In genomic region chr1:67192902-67193301, GRCh38 we compare ENCODE assay signal across 18 cellular contexts. TPM values are rescaled to one million over a fixed set of nuclear protein-coding genes. Genes with fewer than 3 reads are reported as not detected.
DNase-seq lines count a peak whose midpoint lies in the region; ATAC-seq, FAIRE-seq and TF ChIP-seq lines count a peak whose summit lies in the region.
"Had no signal": no experiment of that assay in that cellular context is flagged by ENCODE, and none has a peak within 500 bp of the region (broad histone marks: within the 10 kb centered on the region; RNA-seq: fewer than 3 reads in every experiment).

No MANE protein-coding gene starts in this region.

- no peak overlapping the region for H3K27ac ChIP-seq in kidney (ENCODE audit: low read depth in 2 of 2, low read length in 2 of 2)
- H3K27ac ChIP-seq: BLaER1 treated with 17β-estradiol and CSF1 and Interleukin-3, amounts not matched to agents 10 nM and 100 nM had no signal

- H3K9ac ChIP-seq in kidney (ENCODE audit: low read length in 2 of 2) = no peak overlapping the region
- H3K9ac ChIP-seq: BLaER1 treated with 17β-estradiol and CSF1 and Interleukin-3, amounts not matched to agents 10 nM and 100 nM had no signal

- no peak overlapping the region for H3K4me3 Mint-ChIP-seq in activated naive CD8-positive, alpha-beta T cell treated with anti-CD3 and anti-CD28 coated beads, Interleukin-2, amount 10 ng/mL, durations not matched to agents 7 days and 5 days
- H3K4me3 Mint-ChIP-seq in activated naive CD8-positive, alpha-beta T cell treated with anti-CD3 and anti-CD28 coated beads for 36 hours = no peak overlapping the region
- H3K4me3 Mint-ChIP-seq in activated CD8-positive, alpha-beta T cell treated with anti-CD3 and anti-CD28 coated beads, Interleukin-2, amount 10 ng/mL, durations not matched to agents 7 days and 5 days = no peak overlapping the region
- no peak overlapping the region for H3K4me3 Mint-ChIP-seq in stimulated activated effector memory CD8-positive, alpha-beta T cell treated with anti-CD3 and anti-CD28 coated beads, Interleukin-12 subunit alpha, Interleukin-12 subunit beta, amount 100 ng/mL, for 72 hours
- H3K4me3 Mint-ChIP-seq: CD4-positive, CD25-positive, alpha-beta regulatory T cell; H9 had no signal

- H3K4me1 Mint-ChIP-seq in activated naive CD8-positive, alpha-beta T cell treated with anti-CD3 and anti-CD28 coated beads, Interleukin-2, amount 10 ng/mL, durations not matched to agents 7 days and 5 days = peaks cover 21% of the 10 kb centered on the region
- peaks cover 27% of the 10 kb centered on the region for H3K4me1 Mint-ChIP-seq in activated naive CD8-positive, alpha-beta T cell treated with anti-CD3 and anti-CD28 coated beads for 36 hours
- H3K4me1 Mint-ChIP-seq in activated CD8-positive, alpha-beta T cell treated with anti-CD3 and anti-CD28 coated beads, Interleukin-2, amount 10 ng/mL, durations not matched to agents 7 days and 5 days (ENCODE audit: low read depth) = peaks cover 14% of the 10 kb centered on the region
- H3K4me1 Mint-ChIP-seq in stimulated activated effector memory CD8-positive, alpha-beta T cell treated with anti-CD3 and anti-CD28 coated beads, Interleukin-12 subunit alpha, Interleukin-12 subunit beta, amount 100 ng/mL, for 72 hours = peaks cover 14% of the 10 kb centered on the region
- H3K4me1 Mint-ChIP-seq: H9 had no signal

- H3K36me3 Mint-ChIP-seq in activated naive CD8-positive, alpha-beta T cell treated with anti-CD3 and anti-CD28 coated beads, Interleukin-2, amount 10 ng/mL, durations not matched to agents 7 days and 5 days = peaks cover 8% of the 10 kb centered on the region
- H3K36me3 Mint-ChIP-seq in activated naive CD8-positive, alpha-beta T cell treated with anti-CD3 and anti-CD28 coated beads for 36 hours = peaks cover 5% of the 10 kb centered on the region
- peaks cover 5% of the 10 kb centered on the region for H3K36me3 Mint-ChIP-seq in activated CD8-positive, alpha-beta T cell treated with anti-CD3 and anti-CD28 coated beads, Interleukin-2, amount 10 ng/mL, durations not matched to agents 7 days and 5 days (ENCODE audit: low read depth)
- peaks cover 25% of the 10 kb centered on the region for H3K36me3 Mint-ChIP-seq in stimulated activated effector memory CD8-positive, alpha-beta T cell treated with anti-CD3 and anti-CD28 coated beads, Interleukin-12 subunit alpha, Interleukin-12 subunit beta, amount 100 ng/mL, for 72 hours
- H3K36me3 Mint-ChIP-seq: CD4-positive, CD25-positive, alpha-beta regulatory T cell had no signal

- ATAC-seq in activated naive CD8-positive, alpha-beta T cell treated with anti-CD3 and anti-CD28 coated beads, Interleukin-2, amount 10 ng/mL, durations not matched to agents 7 days and 5 days (ENCODE audit: low read depth) = peak; percentile 35
- ATAC-seq in activated CD8-positive, alpha-beta T cell treated with anti-CD3 and anti-CD28 coated beads, Interleukin-2, amount 10 ng/mL, durations not matched to agents 7 days and 5 days = peak; percentile 58
- ATAC-seq in stimulated activated effector memory CD8-positive, alpha-beta T cell treated with anti-CD3 and anti-CD28 coated beads, Interleukin-12 subunit alpha, Interleukin-12 subunit beta, amount 100 ng/mL, for 72 hours = peak; percentile 64
- ATAC-seq: HepG2 had no signal

- POLR2A ChIA-PET in activated naive CD8-positive, alpha-beta T cell treated with anti-CD3 and anti-CD28 coated beads, Interleukin-2, amount 10 ng/mL, durations not matched to agents 7 days and 5 days (lab: Charles Lee) = no interaction called here
- POLR2A ChIA-PET in activated CD8-positive, alpha-beta T cell treated with anti-CD3 and anti-CD28 coated beads, Interleukin-2, amount 10 ng/mL, durations not matched to agents 7 days and 5 days (lab: Charles Lee) = no interaction called here

- H3K4me3 ChIP-seq in kidney (ENCODE audit: low read length in 2 of 2) = no peak overlapping the region
- H3K4me3 ChIP-seq: BLaER1 treated with 17β-estradiol and CSF1 and Interleukin-3, amounts not matched to agents 10 nM and 100 nM had no signal

- CTCF ChIA-PET in activated CD8-positive, alpha-beta T cell treated with anti-CD3 and anti-CD28 coated beads, Interleukin-2, amount 10 ng/mL, durations not matched to agents 7 days and 5 days (lab: Charles Lee) = interaction anchor here (3.1 kb wide), 1 partner anchor 44 kb away, joined by 13 read pairs; no protein-coding TSS in a partner anchor

- no peaks in the 10 kb centered on the region for H3K9me3 ChIP-seq in kidney (ENCODE audit: control insufficient read depth in 1 of 2, low read length in 2 of 2)
- H3K9me3 ChIP-seq: BLaER1 treated with 17β-estradiol and CSF1 and Interleukin-3, amounts not matched to agents 10 nM and 100 nM had no signal

- TF ChIP-seq CTCF in kidney (IDR thresholded peaks at IDR 0.05; ENCODE audit: borderline replicate concordance, extremely low read depth, insufficient read depth) = no peak

- H3K36me3 ChIP-seq in kidney (ENCODE audit: control insufficient read depth in 1 of 2, insufficient read depth in 2 of 2, low read length in 2 of 2) = no peaks in the 10 kb centered on the region
- H3K36me3 ChIP-seq: BLaER1 treated with 17β-estradiol and CSF1 and Interleukin-3, amounts not matched to agents 10 nM and 100 nM had no signal

- H3K4me1 ChIP-seq in kidney (ENCODE audit: control insufficient read depth in 1 of 2, insufficient read depth in 1 of 2, low read depth in 1 of 2, low read length in 2 of 2) = no peaks in the 10 kb centered on the region

- no peaks in the 10 kb centered on the region for H3K27me3 Mint-ChIP-seq in activated naive CD8-positive, alpha-beta T cell treated with anti-CD3 and anti-CD28 coated beads, Interleukin-2, amount 10 ng/mL, durations not matched to agents 7 days and 5 days
- H3K27me3 Mint-ChIP-seq in activated naive CD8-positive, alpha-beta T cell treated with anti-CD3 and anti-CD28 coated beads for 36 hours = no peaks in the 10 kb centered on the region
- no peaks in the 10 kb centered on the region for H3K27me3 Mint-ChIP-seq in activated CD8-positive, alpha-beta T cell treated with anti-CD3 and anti-CD28 coated beads, Interleukin-2, amount 10 ng/mL, durations not matched to agents 7 days and 5 days (ENCODE audit: low read depth)
- H3K27me3 Mint-ChIP-seq: CD4-positive, CD25-positive, alpha-beta regulatory T cell had no signal

- no peaks in the 10 kb centered on the region for H3K9me3 Mint-ChIP-seq in activated naive CD8-positive, alpha-beta T cell treated with anti-CD3 and anti-CD28 coated beads, Interleukin-2, amount 10 ng/mL, durations not matched to agents 7 days and 5 days
- H3K9me3 Mint-ChIP-seq in activated naive CD8-positive, alpha-beta T cell treated with anti-CD3 and anti-CD28 coated beads for 36 hours = no peaks in the 10 kb centered on the region
- no peaks in the 10 kb centered on the region for H3K9me3 Mint-ChIP-seq in activated CD8-positive, alpha-beta T cell treated with anti-CD3 and anti-CD28 coated beads, Interleukin-2, amount 10 ng/mL, durations not matched to agents 7 days and 5 days (ENCODE audit: insufficient read depth)
- H3K9me3 Mint-ChIP-seq in stimulated activated effector memory CD8-positive, alpha-beta T cell treated with anti-CD3 and anti-CD28 coated beads, Interleukin-12 subunit alpha, Interleukin-12 subunit beta, amount 100 ng/mL, for 72 hours = no peaks in the 10 kb centered on the region
- H3K9me3 Mint-ChIP-seq: H9 had no signal

- intact Hi-C loops in kidney (cut with DNase I) = no loop called here

- no peak overlapping the region for H3K27ac Mint-ChIP-seq in activated naive CD8-positive, alpha-beta T cell treated with anti-CD3 and anti-CD28 coated beads, Interleukin-2, amount 10 ng/mL, durations not matched to agents 7 days and 5 days
- H3K27ac Mint-ChIP-seq in activated naive CD8-positive, alpha-beta T cell treated with anti-CD3 and anti-CD28 coated beads for 36 hours = no peak overlapping the region
- no peak overlapping the region for H3K27ac Mint-ChIP-seq in activated CD8-positive, alpha-beta T cell treated with anti-CD3 and anti-CD28 coated beads, Interleukin-2, amount 10 ng/mL, durations not matched to agents 7 days and 5 days
- no peak overlapping the region for H3K27ac Mint-ChIP-seq in stimulated activated effector memory CD8-positive, alpha-beta T cell treated with anti-CD3 and anti-CD28 coated beads, Interleukin-12 subunit alpha, Interleukin-12 subunit beta, amount 100 ng/mL, for 72 hours
- H3K27ac Mint-ChIP-seq: H9 had no signal

- FAIRE-seq in GM18507 (lab: Jason Lieb, UNC) = peak; percentile 59
- FAIRE-seq in kidney (lab: Jason Lieb, UNC) = no peak
- FAIRE-seq: HepG2, HTR-8/SVneo had no signal

- no peak for DNase-seq in activated naive CD8-positive, alpha-beta T cell treated with anti-CD3 and anti-CD28 coated beads, Interleukin-2, amount 10 ng/mL, durations not matched to agents 7 days and 5 days
- no peak for DNase-seq in activated naive CD8-positive, alpha-beta T cell treated with anti-CD3 and anti-CD28 coated beads for 36 hours
- DNase-seq in GM18507 (ENCODE audit: extremely low spot score, insufficient read length, low read depth) (no peak), kidney (no peak), NCI-H524 treated with DMSO at 0.1 percent for 48 hours (lab: John Stamatoyannopoulos, UW) (no peak), SW 1271 (lab: John Stamatoyannopoulos, UW) (no peak)
- peak; percentile 46 for DNase-seq in activated CD8-positive, alpha-beta T cell treated with anti-CD3 and anti-CD28 coated beads, Interleukin-2, amount 10 ng/mL, durations not matched to agents 7 days and 5 days
- no peak for DNase-seq in stimulated activated effector memory CD8-positive, alpha-beta T cell treated with anti-CD3 and anti-CD28 coated beads, Interleukin-12 subunit alpha, Interleukin-12 subunit beta, amount 100 ng/mL, for 72 hours (ENCODE audit: low spot score in 2 of 2)
- DNase-seq: ACHN; CD4-positive, CD25-positive, alpha-beta regulatory T cell; DMS53; GF-D8; GOT3; H9 had no signal

RNA-seq across cellular contexts. Expression of gene IL23R, which starts 26.6 kb away (rescaled TPM):
- total RNA-seq in activated naive CD8-positive, alpha-beta T cell treated with anti-CD3 and anti-CD28 coated beads, Interleukin-2, amount 10 ng/mL, durations not matched to agents 7 days and 5 days = under 1 TPM in 1 of 2 experiments, not detected in 1; 0.19 TPM
- total RNA-seq in activated naive CD8-positive, alpha-beta T cell treated with anti-CD3 and anti-CD28 coated beads for 36 hours = under 1 TPM in 1 of 2 experiments, not detected in 1; 0.08 TPM
- under 1 TPM; 0.45 to 0.47 TPM for total RNA-seq in activated CD8-positive, alpha-beta T cell treated with anti-CD3 and anti-CD28 coated beads, Interleukin-2, amount 10 ng/mL, durations not matched to agents 7 days and 5 days
- 0.19 TPM for total RNA-seq in kidney
- not detected for polyA plus RNA-seq in kidney (ENCODE audit: insufficient read depth, low read depth, low replicate concordance)
- total RNA-seq: A172; CD4-positive, CD25-positive, alpha-beta regulatory T cell; H9; HepG2 had no signal
- polyA plus RNA-seq: HepG2 had no signal

RNA-seq across cellular contexts. Expression of gene C1orf141, which starts 58.1 kb away (rescaled TPM):
- not detected for total RNA-seq in activated naive CD8-positive, alpha-beta T cell treated with anti-CD3 and anti-CD28 coated beads, Interleukin-2, amount 10 ng/mL, durations not matched to agents 7 days and 5 days
- total RNA-seq in activated naive CD8-positive, alpha-beta T cell treated with anti-CD3 and anti-CD28 coated beads for 36 hours = not detected
- not detected for total RNA-seq in activated CD8-positive, alpha-beta T cell treated with anti-CD3 and anti-CD28 coated beads, Interleukin-2, amount 10 ng/mL, durations not matched to agents 7 days and 5 days
- not detected for total RNA-seq in kidney
- not detected for polyA plus RNA-seq in kidney (ENCODE audit: insufficient read depth, low read depth, low replicate concordance)
- total RNA-seq: A172; CD4-positive, CD25-positive, alpha-beta regulatory T cell; H9; HepG2 had no signal
- polyA plus RNA-seq: CD4-positive, CD25-positive, alpha-beta regulatory T cell; HepG2 had no signal
